In genomic region chr16:74430036-74430712, GRCh38 we compare ENCODE assay signal across 8 cellular contexts. TPM values are rescaled to one million over a fixed set of nuclear protein-coding genes. Genes with fewer than 3 reads are reported as not detected.
DNase-seq lines count a peak whose midpoint lies in the region; ATAC-seq and TF ChIP-seq lines count a peak whose summit lies in the region.
"Not testable (repeated sequence)": the region's sequence is repeated elsewhere in the genome, so short reads cannot be mapped to it uniquely, and the experiment has no call there.

No MANE protein-coding gene starts in this region.

- not testable (repeated sequence) for H3K27ac ChIP-seq in HL-60 (replicated peaks)
- H3K27ac ChIP-seq in dorsolateral prefrontal cortex = peak overlapping the region in 1 of 59 donors; percentile 46

- H3K27me3 ChIP-seq in HL-60 (ENCODE audit: insufficient read depth, poor library complexity, severe bottlenecking); dorsolateral prefrontal cortex: not testable (repeated sequence)

- TF ChIP-seq CTCF in HL-60 (IDR thresholded peaks at IDR 0.05; ENCODE audit: insufficient read depth, low read length) (peak; percentile 59), dorsolateral prefrontal cortex (IDR thresholded peaks at IDR 0.05 in 54 of 56, conservative IDR thresholded peaks at IDR 0.05 in 2 of 56; ENCODE audit: low read depth in 1 of 56, partially characterized antibody in 56 of 56) (peak; percentile 61 to 87 (median 78))

- H3K4me1 Mint-ChIP-seq in activated CD8-positive, alpha-beta T cell treated with anti-CD3 and anti-CD28 coated beads, Interleukin-2, amount 10 ng/mL, durations not matched to agents 7 days and 5 days (ENCODE audit: low read depth) = peaks cover 11% of the 10 kb centered on the region

- H3K27ac Mint-ChIP-seq in activated CD8-positive, alpha-beta T cell treated with anti-CD3 and anti-CD28 coated beads, Interleukin-2, amount 10 ng/mL, durations not matched to agents 7 days and 5 days = not testable (repeated sequence)

- CTCF ChIA-PET in activated CD8-positive, alpha-beta T cell treated with anti-CD3 and anti-CD28 coated beads, Interleukin-2, amount 10 ng/mL, durations not matched to agents 7 days and 5 days (lab: Charles Lee) = not testable (repeated sequence)

- H3K27me3 Mint-ChIP-seq in activated CD8-positive, alpha-beta T cell treated with anti-CD3 and anti-CD28 coated beads, Interleukin-2, amount 10 ng/mL, durations not matched to agents 7 days and 5 days (ENCODE audit: low read depth) = not testable (repeated sequence)

- POLR2A ChIA-PET in activated CD8-positive, alpha-beta T cell treated with anti-CD3 and anti-CD28 coated beads, Interleukin-2, amount 10 ng/mL, durations not matched to agents 7 days and 5 days (lab: Charles Lee) = not testable (repeated sequence)

- ATAC-seq in GM18858 (IDR thresholded peaks at IDR 0.05; ENCODE audit: unreplicated experiment) (peak; percentile 55), left lobe of liver (peak; percentile 96)
- peak; percentile 87 for ATAC-seq in activated CD8-positive, alpha-beta T cell treated with anti-CD3 and anti-CD28 coated beads, Interleukin-2, amount 10 ng/mL, durations not matched to agents 7 days and 5 days

- not testable (repeated sequence) for H3K4me3 ChIP-seq in HL-60 (replicated peaks; ENCODE audit: insufficient read depth, low read length); dorsolateral prefrontal cortex

- H3K4me3 Mint-ChIP-seq in activated CD8-positive, alpha-beta T cell treated with anti-CD3 and anti-CD28 coated beads, Interleukin-2, amount 10 ng/mL, durations not matched to agents 7 days and 5 days = not testable (repeated sequence)

- H3K36me3 Mint-ChIP-seq in activated CD8-positive, alpha-beta T cell treated with anti-CD3 and anti-CD28 coated beads, Interleukin-2, amount 10 ng/mL, durations not matched to agents 7 days and 5 days (ENCODE audit: low read depth) = not testable (repeated sequence)

- intact Hi-C loops in dorsolateral prefrontal cortex (cut with DNase I) = loop anchor here in 1 of 2 donors (10.0 kb wide), 1 partner anchor 175 kb away; the partner anchor contains the start of gene GLG1

- H3K9me3 Mint-ChIP-seq in activated CD8-positive, alpha-beta T cell treated with anti-CD3 and anti-CD28 coated beads, Interleukin-2, amount 10 ng/mL, durations not matched to agents 7 days and 5 days (ENCODE audit: insufficient read depth) = not testable (repeated sequence)

- peak; percentile 48 for DNase-seq in AG08395 (ENCODE audit: low spot score)
- peak in 1 of 2 experiments; percentile 55 for DNase-seq in HL-60 (ENCODE audit: low read depth in 1 of 2, low spot score in 1 of 2)
- DNase-seq in OCI-M1 (lab: John Stamatoyannopoulos, UW) = peak; percentile 73
- DNase-seq in activated CD8-positive, alpha-beta T cell treated with anti-CD3 and anti-CD28 coated beads, Interleukin-2, amount 10 ng/mL, durations not matched to agents 7 days and 5 days = peak; percentile 68
- DNase-seq in dorsolateral prefrontal cortex = peak in 8 of 10 donors; percentile 38 to 81 (median 61)
- peak; percentile 55 for DNase-seq in left lobe of liver (ENCODE audit: low spot score)
- peak; percentile 5 to 11 for DNase-seq in stimulated activated CD4-positive, alpha-beta T cell treated with anti-CD3 and anti-CD28 coated beads, Interleukin-1b, Interleukin-23, amount 100 ng/mL, for 1 hour (ENCODE audit: low read depth in 2 of 2)

RNA-seq across cellular contexts. Expression of gene CLEC18B, which starts 8.9 kb away (rescaled TPM):
- 1 to 10 TPM in 1 of 2 experiments, under 1 TPM in 1; 0.76 to 1.1 TPM for total RNA-seq in activated CD8-positive, alpha-beta T cell treated with anti-CD3 and anti-CD28 coated beads, Interleukin-2, amount 10 ng/mL, durations not matched to agents 7 days and 5 days
- total RNA-seq in dorsolateral prefrontal cortex = 10 to 100 TPM in 18 of 120 experiments, 1 to 10 TPM in 102; 1.6 to 29.1 (median 5.5) TPM
- 1.1 TPM for total RNA-seq in left lobe of liver

RNA-seq across cellular contexts. Expression of gene NPIPB15, which starts 54.1 kb away (rescaled TPM):
- 1 to 10 TPM; 1.1 to 1.4 TPM for total RNA-seq in activated CD8-positive, alpha-beta T cell treated with anti-CD3 and anti-CD28 coated beads, Interleukin-2, amount 10 ng/mL, durations not matched to agents 7 days and 5 days
- total RNA-seq in dorsolateral prefrontal cortex = 10 to 100 TPM in 3 of 120 experiments, 1 to 10 TPM in 88, under 1 TPM in 2, not detected in 27; 0.56 to 12.2 (median 4.5) TPM
- total RNA-seq in left lobe of liver = 0.38 TPM
